Comparison of ENCODE assay signal across 1 cellular context in genomic region chr7:45138433-45139267, GRCh38.
TF ChIP-seq lines count a peak whose summit lies in the region.

No MANE protein-coding gene starts in this region.

TF ChIP-seq in K562, 482 proteins besides CTCF, POLR2A, EP300 and RAD21 (continues in another document):
- TF ChIP-seq TEAD2 (tag; IDR thresholded peaks at IDR 0.05): no peak
- no peak for TF ChIP-seq GTF2F1 (IDR thresholded peaks at IDR 0.05; ENCODE audit: low read depth, low read length)
- TF ChIP-seq RNF2 (IDR thresholded peaks at IDR 0.05): no peak
- no peak for TF ChIP-seq FOXO4 (CRISPR knock-in tag; IDR thresholded peaks at IDR 0.05)
- no peak for TF ChIP-seq PHF21A (IDR thresholded peaks at IDR 0.05; ENCODE audit: borderline replicate concordance, low read depth)
- TF ChIP-seq ZNF76 (CRISPR knock-in tag; IDR thresholded peaks at IDR 0.05; ENCODE audit: borderline replicate concordance): no peak
- TF ChIP-seq CREBBP (IDR thresholded peaks at IDR 0.05; ENCODE audit: low read depth, low read length): no peak
- no peak for TF ChIP-seq RBM39 (optimal IDR thresholded peaks at IDR 0.05; ENCODE audit: low read depth, low read length)
- TF ChIP-seq RUNX1 (IDR thresholded peaks at IDR 0.05; ENCODE audit: low read depth): no peak
- TF ChIP-seq DEAF1 (CRISPR knock-in tag; IDR thresholded peaks at IDR 0.05): no peak
- TF ChIP-seq CHCHD3 (CRISPR knock-in tag; IDR thresholded peaks at IDR 0.05): no peak
- no peak for TF ChIP-seq ELK1 (CRISPR knock-in tag; IDR thresholded peaks at IDR 0.05)
- no peak for TF ChIP-seq TAF15 (IDR thresholded peaks at IDR 0.05; ENCODE audit: low read depth, low read length)
- no peak for TF ChIP-seq ZNF551 (CRISPR knock-in tag; IDR thresholded peaks at IDR 0.05)
- no peak for TF ChIP-seq YBX1 (IDR thresholded peaks at IDR 0.05)
- TF ChIP-seq ZNF274 (IDR thresholded peaks at IDR 0.05; ENCODE audit: borderline replicate concordance, low read depth, low read length): no peak
- no peak for TF ChIP-seq ZBTB26 (CRISPR knock-in tag; IDR thresholded peaks at IDR 0.05)
- TF ChIP-seq ZBTB9 (CRISPR knock-in tag; IDR thresholded peaks at IDR 0.05): 0 out of 2 replicates have a peak, but pooled peaks have one; percentile 38
- TF ChIP-seq NFE2 (IDR thresholded peaks at IDR 0.05; ENCODE audit: low read depth): peak; percentile 71
- no peak for TF ChIP-seq AFF4 (CRISPR knock-in tag; IDR thresholded peaks at IDR 0.05)
- no peak for TF ChIP-seq U2AF1 (optimal IDR thresholded peaks at IDR 0.05; ENCODE audit: low read depth, low read length)
- no peak for TF ChIP-seq ZNF586 (CRISPR knock-in tag; conservative IDR thresholded peaks at IDR 0.05)
- TF ChIP-seq HNRNPH1 (optimal IDR thresholded peaks at IDR 0.05; ENCODE audit: low read depth, low read length): no peak
- TF ChIP-seq HNRNPL (IDR thresholded peaks at IDR 0.05; ENCODE audit: low read depth, low read length): no peak
- peak; percentile 81 for TF ChIP-seq CXXC5 (CRISPR knock-in tag; IDR thresholded peaks at IDR 0.05)
- no peak for TF ChIP-seq ZNF3 (CRISPR knock-in tag; IDR thresholded peaks at IDR 0.05)
- TF ChIP-seq ZNF699 (CRISPR knock-in tag; IDR thresholded peaks at IDR 0.05; ENCODE audit: insufficient replicate concordance): no peak
- peak; percentile 59; the same call in 1 of the 2 replicates for TF ChIP-seq GATAD2A (IDR thresholded peaks at IDR 0.05)
- no peak for TF ChIP-seq ETV5 (CRISPR knock-in tag; IDR thresholded peaks at IDR 0.05; ENCODE audit: low read depth)
- no peak for TF ChIP-seq CAMTA2 (CRISPR knock-in tag; conservative IDR thresholded peaks at IDR 0.05)
- TF ChIP-seq RBM22 (IDR thresholded peaks at IDR 0.05; ENCODE audit: low read depth, low read length, poor library complexity, severe bottlenecking): no peak
- no peak for TF ChIP-seq ARID4B (CRISPR knock-in tag; IDR thresholded peaks at IDR 0.05)
- TF ChIP-seq PRDM10 (IDR thresholded peaks at IDR 0.05; ENCODE audit: partially characterized antibody): peak; percentile 64
- TF ChIP-seq TCF7 (IDR thresholded peaks at IDR 0.05; ENCODE audit: borderline replicate concordance): no peak
- no peak for TF ChIP-seq GTF3C2 (IDR thresholded peaks at IDR 0.05; ENCODE audit: borderline replicate concordance, extremely low read depth, insufficient read length)
- TF ChIP-seq KLF10 (CRISPR knock-in tag; IDR thresholded peaks at IDR 0.05): no peak
- no peak for TF ChIP-seq CHD2 (IDR thresholded peaks at IDR 0.05; ENCODE audit: low read depth, low read length)
- TF ChIP-seq CBX1 (IDR thresholded peaks at IDR 0.05; ENCODE audit: low read depth): no peak
- no peak for TF ChIP-seq RB1 (IDR thresholded peaks at IDR 0.05; ENCODE audit: low read depth)
- TF ChIP-seq MBD2 (IDR thresholded peaks at IDR 0.05; ENCODE audit: borderline replicate concordance, low read depth): peak; percentile 42; the same call in 1 of the 2 replicates
- TF ChIP-seq DMBX1 (CRISPR knock-in tag; IDR thresholded peaks at IDR 0.05; ENCODE audit: borderline replicate concordance): 0 out of 2 replicates have a peak, but pooled peaks have one; percentile 40
- no peak for TF ChIP-seq TGIF2 (CRISPR knock-in tag; IDR thresholded peaks at IDR 0.05)
